23 cellular contexts compared by ENCODE assay signal in the genomic region with DNA sequence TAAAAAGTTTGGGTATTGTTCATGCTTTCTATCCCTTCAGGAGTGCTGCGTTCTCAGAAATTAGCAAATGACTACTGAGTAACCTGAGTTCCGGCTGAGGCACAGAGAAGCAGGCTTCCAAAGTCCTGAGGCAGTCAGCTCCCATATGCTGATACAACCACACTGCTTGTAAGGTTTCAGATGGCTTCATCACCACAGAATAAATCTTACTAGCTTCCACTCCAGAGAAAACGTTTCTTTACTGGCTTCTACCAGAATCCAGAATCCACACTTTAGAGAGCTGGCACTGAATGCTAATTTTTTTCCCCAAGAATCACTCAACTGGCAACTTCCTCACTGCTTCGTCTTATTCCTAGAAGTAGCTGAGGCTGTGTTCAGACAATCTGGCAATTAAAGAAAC.
"Had no signal": no experiment of that assay in that cellular context is flagged by ENCODE, and none has a peak within 500 bp of the region (broad histone marks: within the 10 kb centered on the region; RNA-seq: fewer than 3 reads in every experiment).

No MANE protein-coding gene starts in this region.

- H3K4me3 Mint-ChIP-seq: activated CD4-positive, alpha-beta memory T cell treated with anti-CD3 and anti-CD28 coated beads for 36 hours; activated CD4-positive, alpha-beta T cell treated with anti-CD3 and anti-CD28 coated beads, Interleukin-2, amount 10 ng/mL, durations not matched to agents 24 days and 14 days; activated naive CD4-positive, alpha-beta T cell treated with anti-CD3 and anti-CD28 coated beads, Interleukin-2, amount 10 ng/mL, durations not matched to agents 7 days and 5 days; activated naive CD8-positive, alpha-beta T cell treated with anti-CD3 and anti-CD28 coated beads, Interleukin-2, amount 10 ng/mL, durations not matched to agents 7 days and 5 days; effector memory CD8-positive, alpha-beta T cell; WTC11 had no signal

- H3K27me3 Mint-ChIP-seq: activated CD4-positive, alpha-beta memory T cell treated with anti-CD3 and anti-CD28 coated beads for 36 hours; activated CD4-positive, alpha-beta T cell treated with anti-CD3 and anti-CD28 coated beads, Interleukin-2, amount 10 ng/mL, durations not matched to agents 24 days and 14 days; activated naive CD4-positive, alpha-beta T cell treated with anti-CD3 and anti-CD28 coated beads, Interleukin-2, amount 10 ng/mL, durations not matched to agents 7 days and 5 days; activated naive CD8-positive, alpha-beta T cell treated with anti-CD3 and anti-CD28 coated beads, Interleukin-2, amount 10 ng/mL, durations not matched to agents 7 days and 5 days; effector memory CD8-positive, alpha-beta T cell had no signal

- H3K4me1 Mint-ChIP-seq: activated naive CD8-positive, alpha-beta T cell treated with anti-CD3 and anti-CD28 coated beads, Interleukin-2, amount 10 ng/mL, durations not matched to agents 7 days and 5 days; WTC11 had no signal

- ATAC-seq: activated CD4-positive, CD25-positive, alpha-beta regulatory T cell treated with anti-CD3 and anti-CD28 coated beads, Interleukin-2, amount 50 U/mL, for 24 hours; activated naive CD4-positive, alpha-beta T cell treated with anti-CD3 and anti-CD28 coated beads, Interleukin-2, amount 50 U/mL, for 72 hours; effector memory CD8-positive, alpha-beta T cell; foreskin keratinocyte; gastrocnemius medialis; heart left ventricle; WTC11 had no signal

- DNase-seq: activated CD4-positive, alpha-beta memory T cell treated with anti-CD3 and anti-CD28 coated beads for 36 hours; activated CD4-positive, alpha-beta T cell treated with anti-CD3 and anti-CD28 coated beads, Interleukin-2, amount 10 ng/mL, durations not matched to agents 24 days and 14 days; activated CD8-positive, alpha-beta memory T cell treated with anti-CD3 and anti-CD28 coated beads for 24 hours; activated gamma-delta T cell; activated naive CD4-positive, alpha-beta T cell; activated naive CD4-positive, alpha-beta T cell treated with anti-CD3 and anti-CD28 coated beads, Interleukin-2, amount 10 ng/mL, durations not matched to agents 7 days and 5 days; activated naive CD8-positive, alpha-beta T cell treated with anti-CD3 and anti-CD28 coated beads, Interleukin-2, amount 10 ng/mL, durations not matched to agents 7 days and 5 days; activated T-cell treated with anti-CD3 and anti-CD28 coated beads, Interleukin-2, amount 50 U/mL, for 48 hours; brain microvascular endothelial cell; caudate nucleus; cortex of kidney; dermis blood vessel endothelial cell; effector CD4-positive, alpha-beta T cell; effector memory CD8-positive, alpha-beta T cell; erythroblast; foreskin keratinocyte; gastrocnemius medialis; glutamatergic neuron; heart left ventricle; T-helper 2 cell had no signal

- H3K27ac Mint-ChIP-seq: activated CD4-positive, alpha-beta memory T cell treated with anti-CD3 and anti-CD28 coated beads for 36 hours; activated CD4-positive, alpha-beta T cell treated with anti-CD3 and anti-CD28 coated beads, Interleukin-2, amount 10 ng/mL, durations not matched to agents 24 days and 14 days; activated naive CD4-positive, alpha-beta T cell treated with anti-CD3 and anti-CD28 coated beads, Interleukin-2, amount 10 ng/mL, durations not matched to agents 7 days and 5 days; activated naive CD4-positive, alpha-beta T cell treated with anti-CD3 and anti-CD28 coated beads, Interleukin-2, amount 50 U/mL, for 72 hours; WTC11 had no signal

- H3K9me3 Mint-ChIP-seq: activated CD4-positive, alpha-beta memory T cell treated with anti-CD3 and anti-CD28 coated beads for 36 hours; activated CD4-positive, alpha-beta T cell treated with anti-CD3 and anti-CD28 coated beads, Interleukin-2, amount 10 ng/mL, durations not matched to agents 24 days and 14 days; activated naive CD4-positive, alpha-beta T cell treated with anti-CD3 and anti-CD28 coated beads, Interleukin-2, amount 10 ng/mL, durations not matched to agents 7 days and 5 days; activated naive CD4-positive, alpha-beta T cell treated with anti-CD3 and anti-CD28 coated beads, Interleukin-2, amount 50 U/mL, for 72 hours; activated naive CD8-positive, alpha-beta T cell treated with anti-CD3 and anti-CD28 coated beads, Interleukin-2, amount 10 ng/mL, durations not matched to agents 7 days and 5 days; effector memory CD8-positive, alpha-beta T cell; WTC11 had no signal
